Comparison of ENCODE assay signal across 1 cellular context in the genomic region with DNA sequence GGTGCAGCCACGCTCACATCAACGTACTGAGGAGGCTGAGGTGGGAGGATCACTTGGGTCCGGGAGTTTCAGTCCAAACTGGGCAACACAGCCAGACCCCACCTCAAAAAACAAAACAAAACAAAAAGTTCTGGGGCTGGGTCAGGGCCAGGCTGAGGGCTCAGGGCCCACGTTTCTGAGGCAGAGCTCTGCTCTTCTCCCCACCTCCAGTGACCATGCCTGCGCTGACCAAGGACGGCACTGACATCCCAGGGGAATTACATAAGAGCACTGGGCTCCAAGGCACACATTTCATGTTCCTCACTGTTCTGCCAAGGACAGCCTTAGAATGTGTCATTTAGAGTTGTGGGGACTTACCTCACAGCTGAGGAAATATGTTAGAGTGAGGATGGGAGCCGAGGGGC.
TF ChIP-seq lines count a peak whose summit lies in the region.

No MANE protein-coding gene starts in this region.

TF ChIP-seq in K562, 482 proteins besides CTCF, POLR2A, EP300 and RAD21:
- TF ChIP-seq SNIP1 (IDR thresholded peaks at IDR 0.05; ENCODE audit: low read depth) = no peak
- no peak for TF ChIP-seq HOXB6 (CRISPR knock-in tag; IDR thresholded peaks at IDR 0.05; ENCODE audit: borderline replicate concordance)
- TF ChIP-seq, protein P1, sequence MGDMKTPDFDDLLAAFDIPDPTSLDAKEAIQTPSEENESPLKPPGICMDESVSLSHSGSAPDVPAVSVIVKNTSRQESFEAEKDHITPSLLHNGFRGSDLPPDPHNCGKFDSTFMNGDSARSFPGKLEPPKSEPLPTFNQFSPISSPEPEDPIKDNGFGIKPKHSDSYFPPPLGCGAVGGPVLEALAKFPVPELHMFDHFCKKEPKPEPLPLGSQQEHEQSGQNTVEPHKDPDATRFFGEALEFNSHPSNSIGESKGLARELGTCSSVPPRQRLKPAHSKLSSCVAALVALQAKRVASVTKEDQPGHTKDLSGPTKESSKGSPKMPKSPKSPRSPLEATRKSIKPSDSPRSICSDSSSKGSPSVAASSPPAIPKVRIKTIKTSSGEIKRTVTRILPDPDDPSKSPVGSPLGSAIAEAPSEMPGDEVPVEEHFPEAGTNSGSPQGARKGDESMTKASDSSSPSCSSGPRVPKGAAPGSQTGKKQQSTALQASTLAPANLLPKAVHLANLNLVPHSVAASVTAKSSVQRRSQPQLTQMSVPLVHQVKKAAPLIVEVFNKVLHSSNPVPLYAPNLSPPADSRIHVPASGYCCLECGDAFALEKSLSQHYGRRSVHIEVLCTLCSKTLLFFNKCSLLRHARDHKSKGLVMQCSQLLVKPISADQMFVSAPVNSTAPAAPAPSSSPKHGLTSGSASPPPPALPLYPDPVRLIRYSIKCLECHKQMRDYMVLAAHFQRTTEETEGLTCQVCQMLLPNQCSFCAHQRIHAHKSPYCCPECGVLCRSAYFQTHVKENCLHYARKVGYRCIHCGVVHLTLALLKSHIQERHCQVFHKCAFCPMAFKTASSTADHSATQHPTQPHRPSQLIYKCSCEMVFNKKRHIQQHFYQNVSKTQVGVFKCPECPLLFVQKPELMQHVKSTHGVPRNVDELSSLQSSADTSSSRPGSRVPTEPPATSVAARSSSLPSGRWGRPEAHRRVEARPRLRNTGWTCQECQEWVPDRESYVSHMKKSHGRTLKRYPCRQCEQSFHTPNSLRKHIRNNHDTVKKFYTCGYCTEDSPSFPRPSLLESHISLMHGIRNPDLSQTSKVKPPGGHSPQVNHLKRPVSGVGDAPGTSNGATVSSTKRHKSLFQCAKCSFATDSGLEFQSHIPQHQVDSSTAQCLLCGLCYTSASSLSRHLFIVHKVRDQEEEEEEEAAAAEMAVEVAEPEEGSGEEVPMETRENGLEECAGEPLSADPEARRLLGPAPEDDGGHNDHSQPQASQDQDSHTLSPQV (IDR thresholded peaks at IDR 0.05) = no peak
- TF ChIP-seq KLF13 (tag; IDR thresholded peaks at IDR 0.05; ENCODE audit: borderline replicate concordance, low read depth) = no peak
- TF ChIP-seq EHMT2 (IDR thresholded peaks at IDR 0.05) = no peak
- TF ChIP-seq, protein P2, sequence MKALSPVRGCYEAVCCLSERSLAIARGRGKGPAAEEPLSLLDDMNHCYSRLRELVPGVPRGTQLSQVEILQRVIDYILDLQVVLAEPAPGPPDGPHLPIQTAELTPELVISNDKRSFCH (CRISPR knock-in tag; IDR thresholded peaks at IDR 0.05) = no peak
- TF ChIP-seq, protein P2 (tag; IDR thresholded peaks at IDR 0.05) = no peak
- TF ChIP-seq ZNF121 (CRISPR knock-in tag; conservative IDR thresholded peaks at IDR 0.05) = peak; percentile 44; the same call in 1 of the 2 replicates
- TF ChIP-seq ZNF431 (CRISPR knock-in tag; IDR thresholded peaks at IDR 0.05) = no peak
